ENCODE assay signal across 1 cellular context in genomic region chr3:42544492-42545283, GRCh38.
TF ChIP-seq lines count a peak whose summit lies in the region.

No MANE protein-coding gene starts in this region.

TF ChIP-seq in HepG2, 621 proteins besides CTCF, POLR2A, EP300 and RAD21 (continued from another document and continues in another):
- TF ChIP-seq RNF219 (CRISPR knock-in tag; IDR thresholded peaks at IDR 0.05) (no peak), ZNF7 (CRISPR knock-in tag; IDR thresholded peaks at IDR 0.05) (no peak), NFKBIZ (CRISPR knock-in tag; IDR thresholded peaks at IDR 0.05) (no peak), GRHL1 (CRISPR knock-in tag; conservative IDR thresholded peaks at IDR 0.05) (no peak), PAX8 (CRISPR knock-in tag; IDR thresholded peaks at IDR 0.05; ENCODE audit: borderline replicate concordance) (no peak), RBM22 (optimal IDR thresholded peaks at IDR 0.05; ENCODE audit: low read length) (no peak), KDM5B (CRISPR knock-in tag; IDR thresholded peaks at IDR 0.05; ENCODE audit: borderline replicate concordance) (peak; percentile 26; the same call in 1 of the 2 replicates), TCF12 (IDR thresholded peaks at IDR 0.05) (no peak), TCF12 (CRISPR knock-in tag; IDR thresholded peaks at IDR 0.05) (no peak), SAP130 (CRISPR knock-in tag; IDR thresholded peaks at IDR 0.05; ENCODE audit: low read depth) (peak; percentile 27), IKZF1 (IDR thresholded peaks at IDR 0.05) (no peak), PAXIP1 (CRISPR knock-in tag; conservative IDR thresholded peaks at IDR 0.05) (peak; percentile 58), ZNF407 (CRISPR knock-in tag; IDR thresholded peaks at IDR 0.05; ENCODE audit: not compliant biosample characterization) (no peak), NFATC3 (CRISPR knock-in tag; IDR thresholded peaks at IDR 0.05) (no peak), MIER2 (CRISPR knock-in tag; IDR thresholded peaks at IDR 0.05) (0 out of 2 replicates have a peak, but pooled peaks have one; percentile 29), EED (CRISPR knock-in tag; IDR thresholded peaks at IDR 0.05) (no peak), ZNF614 (CRISPR knock-in tag; IDR thresholded peaks at IDR 0.05; ENCODE audit: borderline replicate concordance) (peak; percentile 66; the same call in 1 of the 2 replicates), SNAPC2 (CRISPR knock-in tag; IDR thresholded peaks at IDR 0.05) (no peak), ZNF547 (CRISPR knock-in tag; IDR thresholded peaks at IDR 0.05) (no peak), POLR2AphosphoS2 (IDR thresholded peaks at IDR 0.05; ENCODE audit: low read depth, low read length) (no peak), ATF7 (IDR thresholded peaks at IDR 0.05) (no peak), ATF7 (CRISPR knock-in tag; IDR thresholded peaks at IDR 0.05) (0 out of 2 replicates have a peak, but pooled peaks have one; percentile 43), ZNF33A (CRISPR knock-in tag; IDR thresholded peaks at IDR 0.05; ENCODE audit: borderline replicate concordance) (no peak), SPEN (CRISPR knock-in tag; IDR thresholded peaks at IDR 0.05; ENCODE audit: low read depth) (no peak), NBN (conservative IDR thresholded peaks at IDR 0.05) (no peak), GLI4 (CRISPR knock-in tag; IDR thresholded peaks at IDR 0.05; ENCODE audit: borderline replicate concordance) (no peak), ZNF747 (CRISPR knock-in tag; IDR thresholded peaks at IDR 0.05; ENCODE audit: borderline replicate concordance) (no peak), ZNF282 (IDR thresholded peaks at IDR 0.05; ENCODE audit: partially characterized antibody) (no peak), MAX (IDR thresholded peaks at IDR 0.05) (0 out of 2 replicates have a peak, but pooled peaks have one; percentile 27), ZNF570 (CRISPR knock-in tag; IDR thresholded peaks at IDR 0.05; ENCODE audit: borderline replicate concordance) (no peak), ZNF841 (CRISPR knock-in tag; IDR thresholded peaks at IDR 0.05; ENCODE audit: borderline replicate concordance) (no peak), ZNF770 (CRISPR knock-in tag; IDR thresholded peaks at IDR 0.05) (no peak), DBP (CRISPR knock-in tag; IDR thresholded peaks at IDR 0.05; ENCODE audit: not compliant biosample characterization) (no peak), ZNF30 (CRISPR knock-in tag; IDR thresholded peaks at IDR 0.05) (no peak), JUNB (CRISPR knock-in tag; IDR thresholded peaks at IDR 0.05; ENCODE audit: borderline replicate concordance) (no peak), ZNF143 (CRISPR knock-in tag; IDR thresholded peaks at IDR 0.05) (no peak), BHLHE40 (IDR thresholded peaks at IDR 0.05; ENCODE audit: low read length) (no peak), TBX2 (CRISPR knock-in tag; IDR thresholded peaks at IDR 0.05; ENCODE audit: borderline replicate concordance) (peak; percentile 67; the same call in 1 of the 2 replicates), SP4 (CRISPR knock-in tag; IDR thresholded peaks at IDR 0.05) (peak; percentile 33; the same call in 1 of the 2 replicates)
